8 cellular contexts compared by ENCODE assay signal in the genomic region with DNA sequence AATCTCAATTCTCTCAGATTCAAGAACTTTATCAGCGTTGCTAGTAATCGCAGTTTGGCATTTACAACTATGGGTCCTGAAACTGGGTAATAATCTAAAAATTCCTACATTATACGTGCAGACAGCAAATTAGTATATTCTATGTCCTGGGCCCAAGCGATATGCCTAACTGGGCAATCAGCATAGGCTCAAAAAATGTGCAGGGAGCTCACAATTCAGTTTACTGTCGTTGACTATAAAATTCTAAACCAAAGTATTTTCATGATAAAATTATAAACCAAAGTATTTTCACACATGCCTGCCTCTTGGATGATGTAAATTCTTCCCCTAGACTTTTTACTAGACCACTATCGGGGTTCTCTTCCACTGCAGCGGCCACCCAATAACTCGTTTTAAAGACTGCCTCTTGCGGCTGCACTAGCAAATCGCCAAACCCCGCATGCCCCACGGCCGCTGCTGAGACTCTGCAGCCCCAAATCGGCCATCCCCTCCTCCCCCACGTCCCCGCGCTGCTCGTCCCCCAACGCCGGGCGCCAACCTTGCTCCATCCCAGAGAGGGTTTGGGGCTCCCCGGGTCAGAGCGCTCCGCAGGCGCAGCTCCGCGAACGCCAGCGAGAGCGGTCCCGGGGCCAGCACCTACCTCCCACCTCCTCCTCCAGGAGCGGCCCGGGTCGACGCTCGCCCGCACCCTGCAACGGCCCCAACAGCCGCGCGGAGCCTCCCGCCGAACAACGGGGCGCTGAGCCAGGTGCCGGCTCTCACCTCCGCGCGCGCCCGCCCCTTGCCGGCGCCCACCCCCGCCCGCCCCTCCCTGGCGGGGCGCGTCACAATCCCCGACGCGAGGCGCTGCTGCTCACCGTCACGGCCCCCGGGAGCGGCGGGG. TPM values are rescaled to one million over a fixed set of nuclear protein-coding genes. Genes with fewer than 3 reads are reported as not detected.
DNase-seq lines count a peak whose midpoint lies in the region; ATAC-seq and TF ChIP-seq lines count a peak whose summit lies in the region.

No MANE protein-coding gene starts in this region.

- peak overlapping the region; percentile 76 for H3K27ac ChIP-seq in CD4-positive, alpha-beta T cell (ENCODE audit: low read depth, low read length)

- intact Hi-C loops in CD4-positive, alpha-beta T cell (cut with DNase I, micrococcal nuclease), result loop anchor here (2.0 to 10.0 kb wide), 12 partner anchors 67 to 1018 kb away; a partner anchor contains a TSS
- intact Hi-C loops in lower leg skin (cut with DNase I; ENCODE audit: low total_unique reads), result no loop called here

- H3K36me3 Mint-ChIP-seq in CD4-positive, alpha-beta T cell (ENCODE audit: low read depth), result peaks cover 14% of the 10 kb centered on the region
- H3K36me3 Mint-ChIP-seq in stimulated activated naive B cell treated with anti-CD40 and anti-IgM and Interleukin-4, amounts not matched to agents 10 μg/mL and 1 μg/mL and 100 μg/mL, for 72 hours, result no peaks in the 10 kb centered on the region

- no peaks in the 10 kb centered on the region for H3K27me3 Mint-ChIP-seq in CD4-positive, alpha-beta T cell
- H3K27me3 Mint-ChIP-seq in stimulated activated naive B cell treated with anti-CD40 and anti-IgM and Interleukin-4, amounts not matched to agents 10 μg/mL and 1 μg/mL and 100 μg/mL, for 72 hours, result no peaks in the 10 kb centered on the region

- H3K4me3 Mint-ChIP-seq in CD4-positive, alpha-beta T cell, result peak overlapping the region; percentile 91
- peak overlapping the region; percentile 91 to 99 for H3K4me3 Mint-ChIP-seq in stimulated activated naive B cell treated with anti-CD40 and anti-IgM and Interleukin-4, amounts not matched to agents 10 μg/mL and 1 μg/mL and 100 μg/mL, for 72 hours

- 3 to 4% methylated on average over 22 to 31 of the region's 67 CpGs for WGBS in lower leg skin, 2 donors

- no peak for TF ChIP-seq POLR2A in lower leg skin (IDR thresholded peaks at IDR 0.05)

- H3K4me1 Mint-ChIP-seq in CD4-positive, alpha-beta T cell (ENCODE audit: low read depth), result peaks cover 77% of the 10 kb centered on the region
- H3K4me1 Mint-ChIP-seq in stimulated activated naive B cell treated with anti-CD40 and anti-IgM and Interleukin-4, amounts not matched to agents 10 μg/mL and 1 μg/mL and 100 μg/mL, for 72 hours, result peaks cover 21 to 29% of the 10 kb centered on the region in 2 donors

- TF ChIP-seq CTCF in CD4-positive, alpha-beta T cell (IDR thresholded peaks at IDR 0.05), result no peak
- TF ChIP-seq CTCF in choroid plexus epithelial cell (conservative IDR thresholded peaks at IDR 0.05; ENCODE audit: low read depth, low read length) (peak; percentile 58), lower leg skin (IDR thresholded peaks at IDR 0.05) (no peak)

- CTCF ChIA-PET in CD4-positive, alpha-beta T cell (lab: Charles Lee), result interaction anchor here (0.6 to 2.4 kb wide), 5 partner anchors 16 to 545 kb away, joined by 3 to 7 read pairs (median 3); a partner anchor contains a TSS

- H3K9me3 Mint-ChIP-seq in CD4-positive, alpha-beta T cell, result peaks cover 3% of the 10 kb centered on the region
- no peaks in the 10 kb centered on the region for H3K9me3 Mint-ChIP-seq in stimulated activated naive B cell treated with anti-CD40 and anti-IgM and Interleukin-4, amounts not matched to agents 10 μg/mL and 1 μg/mL and 100 μg/mL, for 72 hours

- H3K4me3 ChIP-seq in choroid plexus epithelial cell (ENCODE audit: low read depth, low read length), result peak overlapping the region; percentile 75
- H3K4me3 ChIP-seq in lower leg skin (ENCODE audit: low read depth, poor library complexity, severe bottlenecking), result peak overlapping the region; percentile 53

- no peaks in the 10 kb centered on the region for H3K9me3 ChIP-seq in CD4-positive, alpha-beta T cell (ENCODE audit: control insufficient read depth, low read length)

- peak overlapping the region; percentile 88 for H3K27ac Mint-ChIP-seq in CD4-positive, alpha-beta T cell
- peak overlapping the region; percentile 56 for H3K27ac Mint-ChIP-seq in stimulated activated naive B cell treated with anti-CD40 and anti-IgM and Interleukin-4, amounts not matched to agents 10 μg/mL and 1 μg/mL and 100 μg/mL, for 72 hours

- POLR2A ChIA-PET in CD4-positive, alpha-beta T cell (lab: Charles Lee), result interaction anchor here (1.1 to 2.6 kb wide), 4 partner anchors 184 to 545 kb away, joined by 3 to 11 read pairs (median 3); a partner anchor contains a TSS

- peak in 1 of 10 experiments; percentile 23 for DNase-seq in CD4-positive, alpha-beta T cell
- peak; percentile 59 for DNase-seq in HT-29 (ENCODE audit: low spot score)
- peak; percentile 68 for DNase-seq in RPMI8226
- DNase-seq in choroid plexus epithelial cell (ENCODE audit: low read depth), result peak; percentile 52
- DNase-seq in lower leg skin (ENCODE audit: low spot score in 2 of 2), result peak; percentile 54 to 91
- peak; percentile 32 for DNase-seq in stimulated activated naive B cell treated with anti-CD40 and anti-IgM and Interleukin-4, amounts not matched to agents 10 μg/mL and 1 μg/mL and 100 μg/mL, for 72 hours
- no peak for DNase-seq in COLO668 (lab: John Stamatoyannopoulos, UW; ENCODE audit: unreplicated experiment)

- peak; percentile 69 for ATAC-seq in CD4-positive, alpha-beta T cell (ENCODE audit: poor library complexity)
- peak; percentile 26 for ATAC-seq in GM18870 (IDR thresholded peaks at IDR 0.05; ENCODE audit: unreplicated experiment)
- ATAC-seq in stimulated activated naive B cell treated with anti-CD40 and anti-IgM and Interleukin-4, amounts not matched to agents 10 μg/mL and 1 μg/mL and 100 μg/mL, for 72 hours (replicated peaks), result peak; percentile 42 to 43

- H3K27me3 ChIP-seq in CD4-positive, alpha-beta T cell (ENCODE audit: control insufficient read depth, insufficient read depth, low read length), result no peaks in the 10 kb centered on the region

RNA-seq across cellular contexts. Expression of a gene that starts 0.5 kb away (rescaled TPM):
- 1 to 10 TPM; 5.5 to 6.0 TPM for total RNA-seq in CD4-positive, alpha-beta T cell
- total RNA-seq in HT-29 (2014; rRNA removed; shearing (Covaris generic)), result 4.4 and 6.1 TPM in 2 replicates
- 1 to 10 TPM; 6.7 to 9.3 (median 8.8) TPM for total RNA-seq in lower leg skin
